ENCODE assay signal across 13 cellular contexts in genomic region chr18:50871846-50872245, GRCh38. TPM values are rescaled to one million over a fixed set of nuclear protein-coding genes. Genes with fewer than 3 reads are reported as not detected.
A peak's percentile ranks its signal among the peaks of the same experiment; 100 is the strongest.
DNase-seq lines count a peak whose midpoint lies in the region; ATAC-seq and TF ChIP-seq lines count a peak whose summit lies in the region.
"Had no signal": no experiment of that assay in that cellular context is flagged by ENCODE, and none has a peak within 500 bp of the region (broad histone marks: within the 10 kb centered on the region; RNA-seq: fewer than 3 reads in every experiment).

No MANE protein-coding gene starts in this region.

- no peak for ATAC-seq in sciatic nerve

- peaks cover 14% of the 10 kb centered on the region for H3K4me1 ChIP-seq in neural progenitor cell
- H3K4me1 ChIP-seq: HAP-1 had no signal

- H3K36me3 Mint-ChIP-seq in neural progenitor cell, result no peaks in the 10 kb centered on the region

- POLR2A ChIA-PET in RWPE1 (lab: Yijun Ruan, JAX; ENCODE audit: low non-redundant PET), result no interaction called here

- H4K20me1 ChIP-seq in neural progenitor cell (ENCODE audit: low read depth), result no peaks in the 10 kb centered on the region

- peak overlapping the region; percentile 66 for H3K27ac Mint-ChIP-seq in neural progenitor cell
- H3K27ac Mint-ChIP-seq: B cell; CD4-positive, alpha-beta T cell had no signal

- no peaks in the 10 kb centered on the region for H3K27me3 ChIP-seq in neural progenitor cell

- H3K36me3 ChIP-seq in neural progenitor cell, result no peaks in the 10 kb centered on the region
- H3K36me3 ChIP-seq: HAP-1 had no signal

- H3K4me1 Mint-ChIP-seq in neural progenitor cell, result peaks cover 31% of the 10 kb centered on the region
- H3K4me1 Mint-ChIP-seq: B cell had no signal

- no peaks in the 10 kb centered on the region for H3K79me2 ChIP-seq in neural progenitor cell (ENCODE audit: low read depth)

- no peak overlapping the region for H3K9ac ChIP-seq in neural progenitor cell

- peaks cover 3% of the 10 kb centered on the region for H3F3A ChIP-seq in neural progenitor cell (ENCODE audit: low read depth)

- no peak overlapping the region for H2AFZ ChIP-seq in neural progenitor cell (replicated peaks)

- H3K4me3 Mint-ChIP-seq in neural progenitor cell, result no peak overlapping the region
- H3K4me3 Mint-ChIP-seq: B cell; CD4-positive, alpha-beta T cell had no signal

- CTCF ChIA-PET in RWPE1 (lab: Yijun Ruan, JAX), result no interaction called here

- no peaks in the 10 kb centered on the region for H3K9me3 Mint-ChIP-seq in neural progenitor cell
- H3K9me3 Mint-ChIP-seq: CD4-positive, alpha-beta T cell had no signal

- peaks cover 3% of the 10 kb centered on the region for H3K27me3 Mint-ChIP-seq in neural progenitor cell (ENCODE audit: insufficient read depth, low read depth)

- no peaks in the 10 kb centered on the region for H3K9me3 ChIP-seq in neural progenitor cell (ENCODE audit: low read depth)
- H3K9me3 ChIP-seq: HAP-1 had no signal

- DNase-seq in HCEC 1CT (peak; percentile 5), RWPE1 (ENCODE audit: low spot score) (no peak), epithelial cell of esophagus (ENCODE audit: low read depth) (peak; percentile 80), neural progenitor cell (ENCODE audit: low spot score) (no peak), NCI-H69 (lab: John Stamatoyannopoulos, UW) (no peak), sciatic nerve (ENCODE audit: low spot score) (no peak), SKM-1 (lab: John Stamatoyannopoulos, UW; ENCODE audit: unreplicated experiment) (no peak)
- DNase-seq: C1 segment of cervical spinal cord; CD4-positive, alpha-beta T cell; DMS79; IMR-90 had no signal

- H3K27ac ChIP-seq in RWPE1 (peak overlapping the region; percentile 76), neural progenitor cell (no peak overlapping the region)

- no peak for TF ChIP-seq CTCF in RWPE1 (conservative IDR thresholded peaks at IDR 0.05; ENCODE audit: low read depth)
- TF ChIP-seq CTCF in epithelial cell of esophagus (IDR thresholded peaks at IDR 0.05; ENCODE audit: insufficient read depth, low read depth, low read length, missing control alignments), result no peak
- no peak for TF ChIP-seq CTCF in neural progenitor cell (IDR thresholded peaks at IDR 0.05)

- no peak overlapping the region for H3K4me2 ChIP-seq in neural progenitor cell

- H3K4me3 ChIP-seq in epithelial cell of esophagus (ENCODE audit: low read length), result no peak overlapping the region
- H3K4me3 ChIP-seq in neural progenitor cell, result no peak overlapping the region
- H3K4me3 ChIP-seq: HAP-1 had no signal

- intact Hi-C loops in sciatic nerve (cut with DNase I), result no loop called here

RNA-seq across cellular contexts. Expression of gene ME2, which starts 7.1 kb away (rescaled TPM):
- 89.4 and 129 TPM in 2 replicates for total RNA-seq in neural progenitor cell (ENCODE audit: low replicate concordance)
- 37.1 TPM for total RNA-seq in sciatic nerve

RNA-seq across cellular contexts. Expression of gene MRO, which starts 52.0 kb away (rescaled TPM):
- 0.06 TPM in 1 of 2 replicates, not detected in the other for total RNA-seq in neural progenitor cell (ENCODE audit: low replicate concordance)
- total RNA-seq in sciatic nerve, result 2.0 TPM
- total RNA-seq: B cell; CD4-positive, alpha-beta T cell; IMR-90 had no signal

Comparison
In these comparisons a context has a peak if more than half of its experiments do, and no peak if none do; other contexts are left out.
1. DNase-seq: peak in HCEC 1CT (single experiment) and epithelial cell of esophagus (single experiment); none in RWPE1 (single experiment), neural progenitor cell (single experiment), NCI-H69 (single experiment), sciatic nerve (single experiment) and SKM-1 (single experiment).